In genomic region chr2:238287702-238288649, GRCh38 we compare ENCODE assay signal across 8 cellular contexts. TPM values are rescaled to one million over a fixed set of nuclear protein-coding genes. Genes with fewer than 3 reads are reported as not detected.
DNase-seq lines count a peak whose midpoint lies in the region; ATAC-seq, FAIRE-seq and TF ChIP-seq lines count a peak whose summit lies in the region.

Gene PER2, minus strand, starts transcription at chr2:238288610. Its CDS starts 10,674 bp downstream, at chr2:238277936.

- peak within 1 kb of the TSS; percentile 83 for H3K4me3 Mint-ChIP-seq in activated CD8-positive, alpha-beta T cell treated with anti-CD3 and anti-CD28 coated beads for 36 hours

- no peaks in the 10 kb centered on the region for H3K9me3 ChIP-seq in A549

- 4% methylated on average over 10 of the region's 65 CpGs for WGBS in A549 (ENCODE audit: missing lambda C conversion rate)

- POLR2A ChIA-PET in A549 (lab: Yijun Ruan, JAX) = interaction anchor here (0.7 to 1.5 kb wide), 3 partner anchors 15 to 48 kb away, joined by 3 to 4 read pairs (median 3); no protein-coding TSS in a partner anchor
- POLR2A ChIA-PET in activated CD8-positive, alpha-beta T cell treated with anti-CD3 and anti-CD28 coated beads for 36 hours (lab: Charles Lee) = interaction anchor here (0.6 to 2.3 kb wide), 9 partner anchors 9 to 140 kb away, joined by 3 to 9 read pairs (median 3); partner anchors contain the start of gene ILKAP

- H3K4me1 ChIP-seq in A549 = peaks cover 75% of the 10 kb centered on the region

- H3K36me3 Mint-ChIP-seq in activated CD8-positive, alpha-beta T cell treated with anti-CD3 and anti-CD28 coated beads for 36 hours (ENCODE audit: low read depth) = peaks cover 2% of the 10 kb centered on the region

- H3K4me2 ChIP-seq in A549 = peak within 1 kb of the TSS; percentile 92

- TF ChIP-seq POLR2A in A549 (IDR thresholded peaks at IDR 0.05; ENCODE audit: low read length) = no peak
- no peak for TF ChIP-seq POLR2A in erythroblast (IDR thresholded peaks at IDR 0.05; ENCODE audit: low read length)

- peak within 1 kb of the TSS; percentile 96 for H3K27ac Mint-ChIP-seq in activated CD8-positive, alpha-beta T cell treated with anti-CD3 and anti-CD28 coated beads for 36 hours

- peak; percentile 28 to 55 for ATAC-seq in A549
- peak; percentile 43 for ATAC-seq in HG02642 (IDR thresholded peaks at IDR 0.05; ENCODE audit: poor library complexity, unreplicated experiment)
- peak; percentile 13 for ATAC-seq in activated CD8-positive, alpha-beta T cell treated with anti-CD3 and anti-CD28 coated beads for 36 hours

- CTCF ChIA-PET in A549 (lab: Yijun Ruan, JAX) = interaction anchor here (0.7 to 22.7 kb wide), 10 partner anchors 9 to 142 kb away, joined by 3 to 351 read pairs (median 4); no protein-coding TSS in a partner anchor
- CTCF ChIA-PET in activated CD8-positive, alpha-beta T cell treated with anti-CD3 and anti-CD28 coated beads for 36 hours (lab: Charles Lee) = interaction anchor here (1.1 to 2.6 kb wide), 2 partner anchors 25 to 55 kb away, joined by 3 to 12 read pairs; no protein-coding TSS in a partner anchor

- H3K4me3 ChIP-seq in A549 (peak within 1 kb of the TSS; percentile 67), GM12864 (ENCODE audit: low read depth, low read length) (peak within 1 kb of the TSS; percentile 85)

- H3K4me1 Mint-ChIP-seq in activated CD8-positive, alpha-beta T cell treated with anti-CD3 and anti-CD28 coated beads for 36 hours (ENCODE audit: low read depth) = peaks cover 44% of the 10 kb centered on the region

- H3K27ac ChIP-seq in A549 = peak within 1 kb of the TSS; percentile 90 to 95

- FAIRE-seq in A549 (lab: Jason Lieb, UNC) = no peak

- no peaks in the 10 kb centered on the region for H3K27me3 Mint-ChIP-seq in activated CD8-positive, alpha-beta T cell treated with anti-CD3 and anti-CD28 coated beads for 36 hours

- no peak for TF ChIP-seq EP300 in A549 (IDR thresholded peaks at IDR 0.05)

- H3K9me3 Mint-ChIP-seq in activated CD8-positive, alpha-beta T cell treated with anti-CD3 and anti-CD28 coated beads for 36 hours = no peaks in the 10 kb centered on the region

- peak; percentile 71 to 91 for DNase-seq in A549 (ENCODE audit: low read depth in 1 of 2, low spot score in 1 of 2)
- no peak for DNase-seq in GM12864 (ENCODE audit: low read depth)
- peak; percentile 41 for DNase-seq in NCI-H2227 treated with DMSO at 0.1 percent for 48 hours (lab: John Stamatoyannopoulos, UW)
- peak; percentile 59 for DNase-seq in activated CD8-positive, alpha-beta T cell treated with anti-CD3 and anti-CD28 coated beads for 36 hours
- peak; percentile 69 to 70 for DNase-seq in erythroblast (lab: John Stamatoyannopoulos, UW)
- no peak for DNase-seq in mucosa of gallbladder (ENCODE audit: low spot score)
- DNase-seq in superior temporal gyrus (ENCODE audit: extremely low spot score) = peak; percentile 39

- TF ChIP-seq CTCF in A549 (IDR thresholded peaks at IDR 0.05) (peak; percentile 19; the same call in 1 of the 3 replicates), GM12864 (IDR thresholded peaks at IDR 0.05; ENCODE audit: low read depth, low read length, missing control alignments) (no peak)
- TF ChIP-seq CTCF in activated CD8-positive, alpha-beta T cell treated with anti-CD3 and anti-CD28 coated beads for 36 hours (IDR thresholded peaks at IDR 0.05) = no peak

- intact Hi-C loops in activated CD8-positive, alpha-beta T cell treated with anti-CD3 and anti-CD28 coated beads for 36 hours (cut with micrococcal nuclease) = no loop called here

- peak in 1 of 2 experiments; percentile 43; a peak in 3 of 5 replicates for TF ChIP-seq RAD21 in A549 (conservative IDR thresholded peaks at IDR 0.05 in 1 of 2, IDR thresholded peaks at IDR 0.05 in 1 of 2)

TF ChIP-seq in A549, 52 proteins besides CTCF, POLR2A, EP300 and RAD21 (continues in another document):
- no peak for TF ChIP-seq HES2 (IDR thresholded peaks at IDR 0.05)
- TF ChIP-seq SREBF2 (IDR thresholded peaks at IDR 0.05) = no peak
- peak; percentile 73; the same call in 1 of the 2 replicates for TF ChIP-seq FOSB (CRISPR knock-in tag; IDR thresholded peaks at IDR 0.05)
- no peak for TF ChIP-seq CHD2 (IDR thresholded peaks at IDR 0.05; ENCODE audit: low read length, partially characterized antibody)
- TF ChIP-seq, protein P1, sequence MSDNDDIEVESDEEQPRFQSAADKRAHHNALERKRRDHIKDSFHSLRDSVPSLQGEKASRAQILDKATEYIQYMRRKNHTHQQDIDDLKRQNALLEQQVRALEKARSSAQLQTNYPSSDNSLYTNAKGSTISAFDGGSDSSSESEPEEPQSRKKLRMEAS (IDR thresholded peaks at IDR 0.05) = no peak
- no peak for TF ChIP-seq KDM1A (IDR thresholded peaks at IDR 0.05; ENCODE audit: low read depth)
- no peak for TF ChIP-seq JUNB (IDR thresholded peaks at IDR 0.05)
- TF ChIP-seq CBX8 (IDR thresholded peaks at IDR 0.05) = no peak
- peak; percentile 55 for TF ChIP-seq TP53 (CRISPR knock-in tag; IDR thresholded peaks at IDR 0.05)
- no peak for TF ChIP-seq ZC3H11A (IDR thresholded peaks at IDR 0.05)
- no peak for TF ChIP-seq FOSL2 (IDR thresholded peaks at IDR 0.05)
- peak; percentile 43; the same call in 1 of the 2 replicates for TF ChIP-seq FOSL2 (CRISPR knock-in tag; IDR thresholded peaks at IDR 0.05)
- no peak for TF ChIP-seq ZNF302 (CRISPR knock-in tag; IDR thresholded peaks at IDR 0.05)
- TF ChIP-seq, protein P2, sequence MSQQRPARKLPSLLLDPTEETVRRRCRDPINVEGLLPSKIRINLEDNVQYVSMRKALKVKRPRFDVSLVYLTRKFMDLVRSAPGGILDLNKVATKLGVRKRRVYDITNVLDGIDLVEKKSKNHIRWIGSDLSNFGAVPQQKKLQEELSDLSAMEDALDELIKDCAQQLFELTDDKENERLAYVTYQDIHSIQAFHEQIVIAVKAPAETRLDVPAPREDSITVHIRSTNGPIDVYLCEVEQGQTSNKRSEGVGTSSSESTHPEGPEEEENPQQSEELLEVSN (IDR thresholded peaks at IDR 0.05; ENCODE audit: borderline replicate concordance, low read depth) = no peak
- TF ChIP-seq ELK1 (IDR thresholded peaks at IDR 0.05; ENCODE audit: low read depth, low read length) = no peak
- no peak for TF ChIP-seq JUN (IDR thresholded peaks at IDR 0.05)
- TF ChIP-seq HOXB5 (CRISPR knock-in tag; IDR thresholded peaks at IDR 0.05) = no peak
- no peak for TF ChIP-seq EHF (CRISPR knock-in tag; IDR thresholded peaks at IDR 0.05)
- TF ChIP-seq GATA3 (IDR thresholded peaks at IDR 0.05; ENCODE audit: borderline replicate concordance) = no peak
- no peak for TF ChIP-seq USF2 (IDR thresholded peaks at IDR 0.05)
- TF ChIP-seq CHD4 (IDR thresholded peaks at IDR 0.05; ENCODE audit: borderline replicate concordance) = no peak
- TF ChIP-seq HEYL (CRISPR knock-in tag; IDR thresholded peaks at IDR 0.05) = no peak
- TF ChIP-seq RNF2 (IDR thresholded peaks at IDR 0.05; ENCODE audit: borderline replicate concordance, low read depth) = no peak
- no peak for TF ChIP-seq PBX3 (IDR thresholded peaks at IDR 0.05)
- 0 out of 2 replicates have a peak, but pooled peaks have one; percentile 65 for TF ChIP-seq TFCP2L1 (CRISPR knock-in tag; IDR thresholded peaks at IDR 0.05)
- no peak for TF ChIP-seq ATOH8 (CRISPR knock-in tag; IDR thresholded peaks at IDR 0.05; ENCODE audit: low read depth)

RNA-seq across cellular contexts. Expression of gene PER2, which starts in this region (rescaled TPM):
- 8.5 and 14.4 TPM in 2 replicates for polyA plus RNA-seq in A549 (2011; rRNA removed)
- polyA plus RNA-seq in A549 (2012; cell fraction: cytosol; rRNA removed) = 3.6 and 4.8 TPM in 2 replicates
- polyA plus RNA-seq in A549 (2012; cell fraction: nucleus; rRNA removed) = 13.6 and 17.0 TPM in 2 replicates
- polyA plus RNA-seq in A549 (2017; fragmentation: RNase III; extraction: RNeasy Plus Mini Kit Qiagen cat#74134 plus additional on column Dnase treatment) = 3.4 to 4.2 TPM (median 3.6 TPM) in 3 replicates
- polyA minus RNA-seq in A549 (2011; rRNA and poly(A)+ RNA removed) = 48.9 and 52.8 TPM in 2 replicates
- total RNA-seq in activated CD8-positive, alpha-beta T cell treated with anti-CD3 and anti-CD28 coated beads for 36 hours = 10 to 100 TPM; 17.4 to 17.6 TPM
- total RNA-seq in mucosa of gallbladder = 29.8 TPM

Comparison
In these comparisons a context has a peak if more than half of its experiments do, and no peak if none do; other contexts are left out.
1. DNase-seq: peak in A549 (2 of 2), NCI-H2227 treated with DMSO at 0.1 percent for 48 hours (single experiment), activated CD8-positive, alpha-beta T cell treated with anti-CD3 and anti-CD28 coated beads for 36 hours (single experiment), erythroblast (2 of 2) and superior temporal gyrus (single experiment); none in GM12864 (single experiment) and mucosa of gallbladder (single experiment).
2. Peak in every context shown above with its lines, with median percentiles within 50 percentile points of each other: ATAC-seq.